ENCODE assay signal across 14 cellular contexts in genomic region chr10:119849031-119849789, GRCh38. TPM values are rescaled to one million over a fixed set of nuclear protein-coding genes. Genes with fewer than 3 reads are reported as not detected.
DNase-seq lines count a peak whose midpoint lies in the region; ATAC-seq, FAIRE-seq and TF ChIP-seq lines count a peak whose summit lies in the region.
"Had no signal": no experiment of that assay in that cellular context is flagged by ENCODE, and none has a peak within 500 bp of the region (broad histone marks: within the 10 kb centered on the region; RNA-seq: fewer than 3 reads in every experiment).

No MANE protein-coding gene starts in this region.

- WGBS in A549 (ENCODE audit: missing lambda C conversion rate), result 54% methylated on average over 6 of the region's 6 CpGs

- H3K9me3 ChIP-seq in A549 (no peaks in the 10 kb centered on the region), astrocyte (ENCODE audit: insufficient read depth, low read depth, low read length) (no peaks in the 10 kb centered on the region)
- no peaks in the 10 kb centered on the region for H3K9me3 ChIP-seq in effector memory CD4-positive, alpha-beta T cell (ENCODE audit: control insufficient read depth, low read length)
- H3K9me3 ChIP-seq: spleen, upper lobe of right lung had no signal

- CTCF ChIA-PET in A549 (lab: Yijun Ruan, JAX), result interaction anchor here (0.8 to 1.7 kb wide), 3 partner anchors 10 to 162 kb away, joined by 3 to 9 read pairs (median 3); no protein-coding TSS in a partner anchor

- H3K27ac Mint-ChIP-seq in astrocyte (ENCODE audit: unreplicated experiment) (peak overlapping the region; percentile 82), endothelial cell (ENCODE audit: unreplicated experiment) (no peak overlapping the region)
- no peak overlapping the region for H3K27ac Mint-ChIP-seq in T-helper 2 cell treated with Interferon-gamma antibody and Interleukin-4, amounts not matched to agents 5 μg/mL and 100 μg/mL, for 36 hours

- FAIRE-seq in A549 (lab: Jason Lieb, UNC), result no peak
- peak; percentile 96 for FAIRE-seq in astrocyte (lab: Jason Lieb, UNC)
- FAIRE-seq: islet of Langerhans had no signal

- no peak for TF ChIP-seq POLR2A in A549 (IDR thresholded peaks at IDR 0.05; ENCODE audit: low read length)

- peak overlapping the region; percentile 53 for H3K9ac ChIP-seq in astrocyte (ENCODE audit: low read length)

- H3K4me2 ChIP-seq in A549, result peak overlapping the region; percentile 23
- peak overlapping the region; percentile 59 for H3K4me2 ChIP-seq in astrocyte (ENCODE audit: low read length)

- POLR2A ChIA-PET in A549 (lab: Yijun Ruan, JAX), result interaction anchor here (0.7 to 1.3 kb wide), 2 partner anchors 23 to 123 kb away, joined by 3 read pairs; partner anchors contain the start of gene INPP5F

- peak in 1 of 2 experiments; percentile 34 for DNase-seq in A549 (ENCODE audit: low read depth in 1 of 2, low spot score in 1 of 2)
- peak; percentile 65 for DNase-seq in HS-27A (ENCODE audit: low read depth)
- DNase-seq in astrocyte (ENCODE audit: low read depth), result peak; percentile 88
- peak; percentile 93 for DNase-seq in iris pigment epithelial cell (ENCODE audit: low read depth)
- no peak for DNase-seq in endothelial cell (ENCODE audit: low spot score)
- DNase-seq in T-helper 2 cell treated with Interferon-gamma antibody and Interleukin-4, amounts not matched to agents 5 μg/mL and 100 μg/mL, for 36 hours (ENCODE audit: low spot score), result no peak
- no peak for DNase-seq in NCI-H1092 treated with DMSO at 0.1 percent for 48 hours (lab: John Stamatoyannopoulos, UW)
- no peak for DNase-seq in effector memory CD4-positive, alpha-beta T cell
- DNase-seq: AML-193; anterior cingulate cortex; naive thymus-derived CD4-positive, alpha-beta T cell; spleen; upper lobe of right lung had no signal

- TF ChIP-seq CTCF in A549 (IDR thresholded peaks at IDR 0.05) (no peak), astrocyte (IDR thresholded peaks at IDR 0.05; ENCODE audit: insufficient read depth, low read depth, low read length) (no peak), endothelial cell (IDR thresholded peaks at IDR 0.05; ENCODE audit: unreplicated experiment) (no peak)

- peaks cover 4% of the 10 kb centered on the region for H3K79me2 ChIP-seq in astrocyte (ENCODE audit: insufficient read depth, low read length)

- H3K27ac ChIP-seq in A549 (peak overlapping the region; percentile 34 to 43; a peak in 4 of 6 replicates), astrocyte (ENCODE audit: low read depth, low read length) (peak overlapping the region; percentile 76)
- no peak overlapping the region for H3K27ac ChIP-seq in effector memory CD4-positive, alpha-beta T cell (ENCODE audit: insufficient read depth, low read length, poor library complexity, severe bottlenecking)
- H3K27ac ChIP-seq: upper lobe of right lung had no signal

- H3K4me3 Mint-ChIP-seq in astrocyte (ENCODE audit: unreplicated experiment), result peak overlapping the region; percentile 68
- H3K4me3 Mint-ChIP-seq in endothelial cell (ENCODE audit: unreplicated experiment), result no peak overlapping the region
- no peak overlapping the region for H3K4me3 Mint-ChIP-seq in T-helper 2 cell treated with Interferon-gamma antibody and Interleukin-4, amounts not matched to agents 5 μg/mL and 100 μg/mL, for 36 hours
- H3K4me3 Mint-ChIP-seq: naive thymus-derived CD4-positive, alpha-beta T cell had no signal

- H2AFZ ChIP-seq in astrocyte (ENCODE audit: low read depth, low read length), result no peak overlapping the region

- no peak for TF ChIP-seq EP300 in A549 (IDR thresholded peaks at IDR 0.05)

- H3K4me1 Mint-ChIP-seq in astrocyte (ENCODE audit: low read depth, unreplicated experiment) (peaks cover 17% of the 10 kb centered on the region), endothelial cell (ENCODE audit: unreplicated experiment) (no peaks in the 10 kb centered on the region)
- H3K4me1 Mint-ChIP-seq in T-helper 2 cell treated with Interferon-gamma antibody and Interleukin-4, amounts not matched to agents 5 μg/mL and 100 μg/mL, for 36 hours (ENCODE audit: low read depth), result no peaks in the 10 kb centered on the region

- peaks cover 51% of the 10 kb centered on the region for H3K36me3 ChIP-seq in astrocyte (ENCODE audit: insufficient read depth, low read length)
- peaks cover 61% of the 10 kb centered on the region for H3K36me3 ChIP-seq in effector memory CD4-positive, alpha-beta T cell (ENCODE audit: control insufficient read depth, insufficient read depth, low read length)

- H3K27me3 Mint-ChIP-seq in astrocyte (ENCODE audit: low read depth, unreplicated experiment), result no peaks in the 10 kb centered on the region
- H3K27me3 Mint-ChIP-seq in endothelial cell (ENCODE audit: unreplicated experiment), result no peaks in the 10 kb centered on the region
- H3K27me3 Mint-ChIP-seq in T-helper 2 cell treated with Interferon-gamma antibody and Interleukin-4, amounts not matched to agents 5 μg/mL and 100 μg/mL, for 36 hours (ENCODE audit: low read depth), result no peaks in the 10 kb centered on the region
- H3K27me3 Mint-ChIP-seq: naive thymus-derived CD4-positive, alpha-beta T cell had no signal

- TF ChIP-seq RAD21 in A549 (conservative IDR thresholded peaks at IDR 0.05 in 1 of 2, IDR thresholded peaks at IDR 0.05 in 1 of 2), result no peak

- peak in 1 of 2 experiments; percentile 75; a peak in 3 of 6 replicates for ATAC-seq in A549
- ATAC-seq: naive thymus-derived CD4-positive, alpha-beta T cell; upper lobe of right lung had no signal

- no peaks in the 10 kb centered on the region for H3K9me3 Mint-ChIP-seq in astrocyte (ENCODE audit: unreplicated experiment)
- H3K9me3 Mint-ChIP-seq in endothelial cell (ENCODE audit: unreplicated experiment), result no peaks in the 10 kb centered on the region
- no peaks in the 10 kb centered on the region for H3K9me3 Mint-ChIP-seq in T-helper 2 cell treated with Interferon-gamma antibody and Interleukin-4, amounts not matched to agents 5 μg/mL and 100 μg/mL, for 36 hours
- H3K9me3 Mint-ChIP-seq: naive thymus-derived CD4-positive, alpha-beta T cell had no signal

- no peaks in the 10 kb centered on the region for H3K27me3 ChIP-seq in astrocyte (ENCODE audit: insufficient read depth, low read length)
- H3K27me3 ChIP-seq in effector memory CD4-positive, alpha-beta T cell (replicated peaks; ENCODE audit: control insufficient read depth, insufficient read depth, low read length, poor library complexity, severe bottlenecking), result no peaks in the 10 kb centered on the region
- H3K27me3 ChIP-seq: spleen, upper lobe of right lung had no signal

- H3K36me3 Mint-ChIP-seq in astrocyte (ENCODE audit: low read depth, unreplicated experiment) (peaks cover 19% of the 10 kb centered on the region), endothelial cell (ENCODE audit: low read depth, unreplicated experiment) (peaks cover 31% of the 10 kb centered on the region)
- peaks cover 61% of the 10 kb centered on the region for H3K36me3 Mint-ChIP-seq in T-helper 2 cell treated with Interferon-gamma antibody and Interleukin-4, amounts not matched to agents 5 μg/mL and 100 μg/mL, for 36 hours (ENCODE audit: low read depth)

- H3K4me3 ChIP-seq in A549 (no peak overlapping the region), astrocyte (ENCODE audit: insufficient read depth, low read depth, low read length) (no peak overlapping the region)
- H3K4me3 ChIP-seq in effector memory CD4-positive, alpha-beta T cell (ENCODE audit: insufficient read depth, low read depth, low read length, poor library complexity, severe bottlenecking), result no peak overlapping the region
- H3K4me3 ChIP-seq: spleen, upper lobe of right lung had no signal

- H3K4me1 ChIP-seq in A549 (peaks cover 17% of the 10 kb centered on the region), astrocyte (ENCODE audit: insufficient read depth, low read length) (peaks cover 16% of the 10 kb centered on the region)
- no peaks in the 10 kb centered on the region for H3K4me1 ChIP-seq in effector memory CD4-positive, alpha-beta T cell (ENCODE audit: control insufficient read depth, insufficient read depth, low read length, poor library complexity, severe bottlenecking)
- H3K4me1 ChIP-seq: upper lobe of right lung had no signal

- H4K20me1 ChIP-seq in astrocyte (ENCODE audit: insufficient read depth, low read length), result no peaks in the 10 kb centered on the region

TF ChIP-seq in A549, 52 proteins besides CTCF, POLR2A, EP300 and RAD21 (continues in another document):
- TF ChIP-seq, protein P1, sequence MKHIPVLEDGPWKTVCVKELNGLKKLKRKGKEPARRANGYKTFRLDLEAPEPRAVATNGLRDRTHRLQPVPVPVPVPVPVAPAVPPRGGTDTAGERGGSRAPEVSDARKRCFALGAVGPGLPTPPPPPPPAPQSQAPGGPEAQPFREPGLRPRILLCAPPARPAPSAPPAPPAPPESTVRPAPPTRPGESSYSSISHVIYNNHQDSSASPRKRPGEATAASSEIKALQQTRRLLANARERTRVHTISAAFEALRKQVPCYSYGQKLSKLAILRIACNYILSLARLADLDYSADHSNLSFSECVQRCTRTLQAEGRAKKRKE (CRISPR knock-in tag; IDR thresholded peaks at IDR 0.05; ENCODE audit: low read depth), result no peak
- no peak for TF ChIP-seq NPAS2 (CRISPR knock-in tag; IDR thresholded peaks at IDR 0.05; ENCODE audit: borderline replicate concordance)
- TF ChIP-seq CBX8 (IDR thresholded peaks at IDR 0.05), result no peak
- TF ChIP-seq E2F6 (IDR thresholded peaks at IDR 0.05; ENCODE audit: borderline replicate concordance, low read depth), result no peak
- no peak for TF ChIP-seq SREBF2 (IDR thresholded peaks at IDR 0.05)

RNA-seq across cellular contexts. Expression of gene MCMBP, which starts 23.4 kb away (rescaled TPM):
- 109 and 113 TPM in 2 replicates for polyA plus RNA-seq in A549 (2011; rRNA removed)
- 60.1 and 65.2 TPM in 2 replicates for polyA plus RNA-seq in A549 (2012; cell fraction: cytosol; rRNA removed)
- polyA plus RNA-seq in A549 (2012; cell fraction: nucleus; rRNA removed), result 31.0 and 47.8 TPM in 2 replicates
- polyA plus RNA-seq in A549 (2017; fragmentation: RNase III; extraction: RNeasy Plus Mini Kit Qiagen cat#74134 plus additional on column Dnase treatment), result 57.3 to 61.9 TPM (median 58.6 TPM) in 3 replicates
- 62.0 and 62.7 TPM in 2 replicates for polyA minus RNA-seq in A549 (2011; rRNA and poly(A)+ RNA removed)
- 40.9 and 41.1 TPM in 2 replicates for total RNA-seq in astrocyte
- total RNA-seq in endothelial cell (ENCODE audit: unreplicated experiment), result 72.1 TPM

RNA-seq across cellular contexts. Expression of gene SEC23IP, which starts 43.3 kb away (rescaled TPM):
- polyA plus RNA-seq in A549 (2011; rRNA removed) (62.5 and 75.6 TPM in 2 replicates), A549 (2017; fragmentation: RNase III; extraction: RNeasy Plus Mini Kit Qiagen cat#74134 plus additional on column Dnase treatment) (44.9 to 61.9 TPM (median 55.6 TPM) in 3 replicates)
- 17.0 and 24.6 TPM in 2 replicates for polyA plus RNA-seq in A549 (2012; cell fraction: cytosol; rRNA removed)
- polyA plus RNA-seq in A549 (2012; cell fraction: nucleus; rRNA removed), result 21.5 and 26.2 TPM in 2 replicates
- 157 and 227 TPM in 2 replicates for polyA minus RNA-seq in A549 (2011; rRNA and poly(A)+ RNA removed)
- total RNA-seq in astrocyte (90.6 and 95.9 TPM in 2 replicates), endothelial cell (ENCODE audit: unreplicated experiment) (68.7 TPM)

Comparison
In these comparisons a context has a peak if more than half of its experiments do, and no peak if none do; other contexts are left out.
1. DNase-seq: peak in HS-27A (single experiment), astrocyte (single experiment) and iris pigment epithelial cell (single experiment); none in endothelial cell (single experiment), T-helper 2 cell treated with Interferon-gamma antibody and Interleukin-4, amounts not matched to agents 5 μg/mL and 100 μg/mL, for 36 hours (single experiment), NCI-H1092 treated with DMSO at 0.1 percent for 48 hours (single experiment) and effector memory CD4-positive, alpha-beta T cell (0 of 3).